In the genomic region with DNA sequence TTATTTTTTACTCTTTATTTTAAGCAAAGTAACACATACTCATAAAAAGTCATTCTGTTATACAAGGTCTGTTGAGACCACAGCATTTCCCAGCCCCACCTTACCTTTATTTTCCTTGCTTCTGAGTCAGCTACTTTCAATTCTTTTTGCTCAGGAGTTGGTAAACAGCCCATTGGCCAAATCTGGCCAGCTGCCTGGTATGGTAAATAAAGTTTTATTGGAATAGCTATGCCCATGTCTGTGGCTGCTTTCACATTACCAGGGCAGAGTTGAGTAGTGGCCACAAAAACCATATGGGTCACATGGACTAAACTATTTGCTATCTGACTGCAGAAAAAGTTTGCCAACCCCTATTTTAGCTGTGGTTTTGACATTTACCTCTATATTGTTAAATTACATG, we compare ENCODE assay signal across 10 cellular contexts.
DNase-seq lines count a peak whose midpoint lies in the region; ATAC-seq and FAIRE-seq lines count a peak whose summit lies in the region.
"Had no signal": no experiment of that assay in that cellular context is flagged by ENCODE, and none has a peak within 500 bp of the region (broad histone marks: within the 10 kb centered on the region; RNA-seq: fewer than 3 reads in every experiment).

No MANE protein-coding gene starts in this region.

- H3K27ac ChIP-seq in epithelial cell of prostate, result peak overlapping the region; percentile 15
- H3K27ac ChIP-seq: C4-2B, parathyroid adenoma had no signal

- no peak for ATAC-seq in GM21526 (IDR thresholded peaks at IDR 0.05; ENCODE audit: low FRiP score, unreplicated experiment)

- DNase-seq in stimulated activated CD4-positive, alpha-beta T cell treated with anti-CD3 and anti-CD28 coated beads, Interleukin-1b, Interleukin-23, amount 100 ng/mL, for 48 hours, result peak; percentile 17
- DNase-seq in stimulated activated CD4-positive, alpha-beta T cell treated with anti-CD3 and anti-CD28 coated beads, Interleukin-4, amount 100 ng/mL, for 24 hours, result no peak
- peak; percentile 73 for DNase-seq in OCI-M1 (lab: John Stamatoyannopoulos, UW)
- DNase-seq in epithelial cell of prostate (ENCODE audit: low read depth, low spot score), result peak; percentile 66
- peak; percentile 25 for DNase-seq in urothelium cell line (ENCODE audit: low spot score)
- no peak for DNase-seq in stimulated activated CD4-positive, alpha-beta T cell treated with anti-CD3 and anti-CD28 coated beads, Interleukin-2, amount 100 ng/mL, for 48 hours
- no peak for DNase-seq in activated gamma-delta T cell treated with Interleukin-2 at 50 U/mL for 16 hours

- no peak for FAIRE-seq in urothelium cell line (lab: Jason Lieb, UNC)

Comparison
In these comparisons a context has a peak if more than half of its experiments do, and no peak if none do; other contexts are left out.
1. DNase-seq: peak in stimulated activated CD4-positive, alpha-beta T cell treated with anti-CD3 and anti-CD28 coated beads, Interleukin-1b, Interleukin-23, amount 100 ng/mL, for 48 hours (single experiment), OCI-M1 (single experiment), epithelial cell of prostate (single experiment) and urothelium cell line (single experiment); none in stimulated activated CD4-positive, alpha-beta T cell treated with anti-CD3 and anti-CD28 coated beads, Interleukin-4, amount 100 ng/mL, for 24 hours (single experiment), stimulated activated CD4-positive, alpha-beta T cell treated with anti-CD3 and anti-CD28 coated beads, Interleukin-2, amount 100 ng/mL, for 48 hours (0 of 2) and activated gamma-delta T cell treated with Interleukin-2 at 50 U/mL for 16 hours (single experiment).